In genomic region chr5:32586251-32586642, GRCh38 we compare ENCODE assay signal across 8 cellular contexts. TPM values are rescaled to one million over a fixed set of nuclear protein-coding genes. Genes with fewer than 3 reads are reported as not detected.
DNase-seq lines count a peak whose midpoint lies in the region; ATAC-seq and TF ChIP-seq lines count a peak whose summit lies in the region.

No MANE protein-coding gene starts in this region.

- CTCF ChIA-PET in IMR-90 (lab: Yijun Ruan, JAX), result interaction anchor here (0.6 to 1.6 kb wide), 2 partner anchors 96 to 207 kb away, joined by 4 to 8 read pairs; no protein-coding TSS in a partner anchor

- H3K27ac Mint-ChIP-seq in chondrocyte (ENCODE audit: unreplicated experiment) (peak overlapping the region; percentile 97), nephron progenitor cell (peak overlapping the region; percentile 98)

- no TSS peak for BruUV-seq in IMR-90 (replicated peaks; lab: Mats Ljungman, UMichigan)

- H3K27ac ChIP-seq in IMR-90 (ENCODE audit: insufficient read depth, low read length), result peak overlapping the region; percentile 91

- POLR2A ChIA-PET in IMR-90 (lab: Charles Lee; ENCODE audit: unreplicated experiment), result no interaction called here

- H3K56ac ChIP-seq in IMR-90 (ENCODE audit: extremely low read depth, insufficient read depth, low read length), result peak overlapping the region; percentile 55; the same call in 1 of the 2 replicates

- WGBS in IMR-90 (ENCODE audit: extremely low coverage in 2 of 2, insufficient read length in 1 of 2), 2 experiments, result no CpG with 5 or more reads among the region's 10 CpGs

- DNase-seq in GM10266 (ENCODE audit: extremely low spot score) (peak; percentile 35), IMR-90 (no peak), chondrocyte (ENCODE audit: low spot score) (no peak), nephron progenitor cell (no peak), posterior cingulate gyrus (no peak)
- no peak for DNase-seq in activated effector memory CD4-positive, alpha-beta T cell treated with Interleukin-2 at 50 U/mL for 16 hours

- H3K4me2 ChIP-seq in IMR-90 (ENCODE audit: low read depth, low read length), result peak overlapping the region; percentile 72

- H3K27me3 ChIP-seq in IMR-90 (ENCODE audit: control insufficient read depth, insufficient read depth, low read length), result no peaks in the 10 kb centered on the region

- peak overlapping the region; percentile 28; the same call in 1 of the 2 replicates for H2BK120ac ChIP-seq in IMR-90 (ENCODE audit: low read depth, low read length)

- no peak for TF ChIP-seq CTCF in GM10266 (IDR thresholded peaks at IDR 0.05; ENCODE audit: control insufficient read depth, insufficient read depth, low read depth, missing control alignments)
- no peak for TF ChIP-seq CTCF in IMR-90 (conservative IDR thresholded peaks at IDR 0.05; ENCODE audit: low read depth, low read length)
- no peak for TF ChIP-seq CTCF in chondrocyte (IDR thresholded peaks at IDR 0.05)
- no peak for TF ChIP-seq CTCF in nephron progenitor cell (IDR thresholded peaks at IDR 0.05)

- H3K9me3 ChIP-seq in IMR-90 (ENCODE audit: control insufficient read depth, insufficient read depth, low read length), result no peaks in the 10 kb centered on the region

- H4K20me1 ChIP-seq in IMR-90 (ENCODE audit: insufficient read depth, low read length), result peaks cover 46% of the 10 kb centered on the region

- peaks cover 3 to 24% of the 10 kb centered on the region in 2 experiments for H3K79me1 ChIP-seq in IMR-90 (ENCODE audit: low read depth in 1 of 2, low read length in 2 of 2)

- ATAC-seq in IMR-90 (ENCODE audit: low read depth), result no peak
- no peak for ATAC-seq in HG02852 (IDR thresholded peaks at IDR 0.05; ENCODE audit: unreplicated experiment)
- no peak for ATAC-seq in HG02588 (IDR thresholded peaks at IDR 0.05; ENCODE audit: unreplicated experiment)

- H3K4ac ChIP-seq in IMR-90 (ENCODE audit: low read depth, low read length), result peak overlapping the region; percentile 71

- H3K27me3 Mint-ChIP-seq in chondrocyte (ENCODE audit: low read depth) (no peaks in the 10 kb centered on the region), nephron progenitor cell (ENCODE audit: low read depth, poor library complexity) (no peaks in the 10 kb centered on the region)

- H3K23ac ChIP-seq in IMR-90 (ENCODE audit: low read depth, low read length), result peak overlapping the region; percentile 87

- H4K5ac ChIP-seq in IMR-90 (ENCODE audit: low read depth, low read length), result peak overlapping the region; percentile 18; the same call in 1 of the 2 replicates

- H3K4me1 Mint-ChIP-seq in chondrocyte (ENCODE audit: low read depth) (peaks cover 37% of the 10 kb centered on the region), nephron progenitor cell (peaks cover 57% of the 10 kb centered on the region)

- peak overlapping the region; percentile 66; the same call in 1 of the 2 replicates for H2AK5ac ChIP-seq in IMR-90 (ENCODE audit: low read depth, low read length)

- peak overlapping the region; percentile 85 for H3K14ac ChIP-seq in IMR-90 (replicated peaks; ENCODE audit: low read depth, low read length)

- dilution Hi-C loops in IMR-90 (cut with HindIII; ENCODE audit: low sequenced_read_pairs, unreplicated experiment), result no loop called here

- no peak for TF ChIP-seq POLR2A in IMR-90 (IDR thresholded peaks at IDR 0.05; ENCODE audit: low read depth, low read length)

- peak overlapping the region; percentile 11; the same call in 1 of the 2 replicates for H3K18ac ChIP-seq in IMR-90 (ENCODE audit: low read depth, low read length)

- peak overlapping the region in 1 of 2 experiments; percentile 12; a peak in 1 of 4 replicates for H4K8ac ChIP-seq in IMR-90 (ENCODE audit: low read depth in 2 of 2, low read length in 2 of 2)

- peak overlapping the region; percentile 91 for H2AK9ac ChIP-seq in IMR-90 (replicated peaks; ENCODE audit: low read depth, low read length, poor library complexity)

- peak overlapping the region; percentile 78 for H2BK5ac ChIP-seq in IMR-90 (ENCODE audit: low read depth, low read length, poor library complexity, severe bottlenecking)

- peak overlapping the region; percentile 98 for H3K4me3 Mint-ChIP-seq in chondrocyte (ENCODE audit: unreplicated experiment)
- peak overlapping the region; percentile 98 for H3K4me3 Mint-ChIP-seq in nephron progenitor cell

- H4K91ac ChIP-seq in IMR-90 (ENCODE audit: insufficient read depth, low read depth, low read length), result 0 out of 2 replicates have a peak overlapping the region, but pooled peaks have one; percentile 3

- no peak overlapping the region for H2BK20ac ChIP-seq in IMR-90 (ENCODE audit: low read depth, low read length)

- H3K36me3 Mint-ChIP-seq in chondrocyte (ENCODE audit: low read depth), result peaks cover 7% of the 10 kb centered on the region
- peaks cover 20% of the 10 kb centered on the region for H3K36me3 Mint-ChIP-seq in nephron progenitor cell (ENCODE audit: low read depth)

- H2BK15ac ChIP-seq in IMR-90 (ENCODE audit: low read depth, low read length), result no peak overlapping the region

- H3K4me3 ChIP-seq in IMR-90 (ENCODE audit: insufficient read depth, low read depth, low read length), result peak overlapping the region; percentile 89

- TF ChIP-seq RAD21 in IMR-90 (IDR thresholded peaks at IDR 0.05; ENCODE audit: low read length), result no peak

- peak overlapping the region; percentile 93 for H2AFZ ChIP-seq in IMR-90 (replicated peaks; ENCODE audit: low read length, poor library complexity)

- H3K4me1 ChIP-seq in IMR-90 (ENCODE audit: control insufficient read depth, insufficient read depth, low read length), result peaks cover 4% of the 10 kb centered on the region

- no peaks in the 10 kb centered on the region for H3K9me1 ChIP-seq in IMR-90 (ENCODE audit: insufficient read depth, low read length)

- H3K9me3 Mint-ChIP-seq in chondrocyte (ENCODE audit: low read depth), result no peaks in the 10 kb centered on the region
- H3K9me3 Mint-ChIP-seq in nephron progenitor cell, result peaks cover 3% of the 10 kb centered on the region

- peaks cover 9% of the 10 kb centered on the region for H3K36me3 ChIP-seq in IMR-90 (ENCODE audit: control insufficient read depth, insufficient read depth, low read length)

- in situ Hi-C loops in IMR-90 (cut with MboI; ENCODE audit: low sequenced_read_pairs), result no loop called here

- intact Hi-C loops in IMR-90 (cut with micrococcal nuclease), result loop anchor here (1.0 to 5.0 kb wide), 5 partner anchors 79 to 836 kb away; no protein-coding TSS in a partner anchor
- intact Hi-C loops in posterior cingulate gyrus (cut with DNase I), result loop anchor here (2.0 to 10.0 kb wide), 3 partner anchors 81 to 411 kb away; partner anchors contain the start of genes GOLPH3 and MTMR12

- peak overlapping the region; percentile 83 for H3K9ac ChIP-seq in IMR-90 (ENCODE audit: low read depth, low read length)

TF ChIP-seq in IMR-90, 13 proteins besides CTCF, POLR2A, EP300 and RAD21:
- no peak for TF ChIP-seq RCOR1 (IDR thresholded peaks at IDR 0.05; ENCODE audit: insufficient replicate concordance, low read length)

RNA-seq across cellular contexts. Expression of gene SUB1, which starts 0.9 kb away (rescaled TPM):
- total RNA-seq in IMR-90 (2012; rRNA removed), result 19.5 and 90.5 TPM in 2 replicates
- 117 and 155 TPM in 2 replicates for polyA plus RNA-seq in IMR-90 (2012; rRNA removed)
- polyA plus RNA-seq in IMR-90 (2012; cell fraction: cytosol; rRNA removed), result 3.1 and 6.0 TPM in 2 replicates
- polyA plus RNA-seq in IMR-90 (2012; cell fraction: nucleus; rRNA removed; ENCODE audit: low replicate concordance), result 4.2 and 27.6 TPM in 2 replicates
- 157 to 211 TPM (median 163 TPM) in 3 replicates for total RNA-seq in chondrocyte
